25 cellular contexts compared by ENCODE assay signal in the genomic region with DNA sequence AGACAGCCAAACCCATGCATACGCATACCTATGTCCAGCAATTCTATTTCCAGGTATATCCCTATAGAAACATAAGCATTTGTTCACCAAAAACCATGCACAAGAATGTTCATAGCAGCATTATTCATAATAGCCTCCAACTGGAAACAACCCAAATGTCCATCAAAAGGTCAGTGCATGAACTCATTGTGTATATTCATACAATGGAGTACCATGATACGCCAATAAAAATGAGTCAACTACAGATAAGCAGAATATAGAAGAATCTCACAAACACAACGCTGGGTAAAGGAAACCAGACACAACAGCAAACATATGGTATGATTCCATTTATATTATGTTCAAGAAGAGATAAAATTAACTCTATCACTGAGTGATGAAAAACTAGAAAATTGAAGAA. TPM values are rescaled to one million over a fixed set of nuclear protein-coding genes. Genes with fewer than 3 reads are reported as not detected.
DNase-seq lines count a peak whose midpoint lies in the region; ATAC-seq, FAIRE-seq and TF ChIP-seq lines count a peak whose summit lies in the region.
"Had no signal": no experiment of that assay in that cellular context is flagged by ENCODE, and none has a peak within 500 bp of the region (broad histone marks: within the 10 kb centered on the region; RNA-seq: fewer than 3 reads in every experiment).

No MANE protein-coding gene starts in this region.

- H3K27ac Mint-ChIP-seq in stimulated activated memory B cell treated with anti-CD40 and anti-IgM and Interleukin-4, amounts not matched to agents 10 μg/mL and 1 μg/mL and 100 μg/mL, for 72 hours = peak overlapping the region; percentile 5
- H3K27ac Mint-ChIP-seq: CD8-positive, alpha-beta T cell; HFFc6; WTC11 had no signal

- intact Hi-C loops in left colon (cut with DNase I, micrococcal nuclease) = no loop called here
- intact Hi-C loops in kidney (cut with DNase I) = no loop called here

- H3K4me1 ChIP-seq in kidney (ENCODE audit: control insufficient read depth in 1 of 2, insufficient read depth in 1 of 2, low read depth in 1 of 2, low read length in 2 of 2) = no peaks in the 10 kb centered on the region
- H3K4me1 ChIP-seq: parathyroid adenoma, right lobe of liver had no signal

- ATAC-seq in left colon = peak; percentile 35
- no peak for ATAC-seq in stimulated activated memory B cell treated with anti-CD40 and anti-IgM and Interleukin-4, amounts not matched to agents 10 μg/mL and 1 μg/mL and 100 μg/mL, for 72 hours
- ATAC-seq in HG02642 (IDR thresholded peaks at IDR 0.05; ENCODE audit: poor library complexity, unreplicated experiment) = no peak
- ATAC-seq: CD8-positive, alpha-beta T cell; right lobe of liver; stimulated activated naive CD8-positive, alpha-beta T cell treated with anti-CD3 and anti-CD28 coated beads, Interleukin-15, Interleukin-2, amounts not matched to agents 100 U/mL and 50 U/mL, for 24 hours; WTC11 had no signal

- H3K4me3 Mint-ChIP-seq in stimulated activated memory B cell treated with anti-CD40 and anti-IgM and Interleukin-4, amounts not matched to agents 10 μg/mL and 1 μg/mL and 100 μg/mL, for 72 hours = no peak overlapping the region
- H3K4me3 Mint-ChIP-seq: CD8-positive, alpha-beta T cell; HFFc6; WTC11 had no signal

- peaks cover 43% of the 10 kb centered on the region for H3K4me1 Mint-ChIP-seq in stimulated activated memory B cell treated with anti-CD40 and anti-IgM and Interleukin-4, amounts not matched to agents 10 μg/mL and 1 μg/mL and 100 μg/mL, for 72 hours

- TF ChIP-seq CTCF in cardiac fibroblast (IDR thresholded peaks at IDR 0.05; ENCODE audit: low read depth, low read length) = no peak
- TF ChIP-seq CTCF in kidney (IDR thresholded peaks at IDR 0.05; ENCODE audit: borderline replicate concordance, extremely low read depth, insufficient read depth) = no peak

- no peaks in the 10 kb centered on the region; the same call in 1 of the 2 replicates for H3K27me3 ChIP-seq in H7 (ENCODE audit: control insufficient read depth, insufficient read depth, low read length)
- H3K27me3 ChIP-seq: MG63, right lobe of liver had no signal

- H3K9me3 Mint-ChIP-seq in stimulated activated memory B cell treated with anti-CD40 and anti-IgM and Interleukin-4, amounts not matched to agents 10 μg/mL and 1 μg/mL and 100 μg/mL, for 72 hours = peaks cover 2% of the 10 kb centered on the region
- H3K9me3 Mint-ChIP-seq: CD8-positive, alpha-beta T cell had no signal

- H3K27me3 Mint-ChIP-seq in stimulated activated memory B cell treated with anti-CD40 and anti-IgM and Interleukin-4, amounts not matched to agents 10 μg/mL and 1 μg/mL and 100 μg/mL, for 72 hours = no peaks in the 10 kb centered on the region
- H3K27me3 Mint-ChIP-seq: naive B cell had no signal

- peaks cover 21% of the 10 kb centered on the region for H3K36me3 Mint-ChIP-seq in stimulated activated memory B cell treated with anti-CD40 and anti-IgM and Interleukin-4, amounts not matched to agents 10 μg/mL and 1 μg/mL and 100 μg/mL, for 72 hours
- H3K36me3 Mint-ChIP-seq: naive B cell had no signal

- H3K9me3 ChIP-seq in kidney (ENCODE audit: control insufficient read depth in 1 of 2, low read length in 2 of 2) = no peaks in the 10 kb centered on the region
- H3K9me3 ChIP-seq: right lobe of liver had no signal

- H3K36me3 ChIP-seq in H7 (replicated peaks; ENCODE audit: control insufficient read depth, insufficient read depth, low read length) = peaks cover 2% of the 10 kb centered on the region
- H3K36me3 ChIP-seq in kidney (ENCODE audit: control insufficient read depth in 1 of 2, insufficient read depth in 2 of 2, low read length in 2 of 2) = peaks cover 2 to 6% of the 10 kb centered on the region in 2 donors

- no peak for FAIRE-seq in kidney (lab: Jason Lieb, UNC)
- FAIRE-seq: endometrium had no signal

- H3K27ac ChIP-seq in kidney (ENCODE audit: low read depth in 2 of 2, low read length in 2 of 2) = no peak overlapping the region
- H3K27ac ChIP-seq: parathyroid adenoma, right lobe of liver had no signal

- DNase-seq in M059J (ENCODE audit: low read depth) (peak; percentile 57), cardiac fibroblast (ENCODE audit: low read depth in 2 of 2) (peak; percentile 53 to 84), left colon (no peak), H7 (no peak), kidney (no peak)
- DNase-seq: activated CD4-positive, alpha-beta T cell treated with anti-CD3 and anti-CD28 coated beads, Interleukin-2, amount 50 U/mL, for 4 hours; activated CD8-positive, alpha-beta memory T cell treated with anti-CD3 and anti-CD28 coated beads, Interleukin-2, amount 50 U/mL, for 48 hours; activated effector memory CD4-positive, alpha-beta T cell treated with Interleukin-2 at 50 U/mL for 16 hours; CD8-positive, alpha-beta T cell; HFFc6; kidney glomerular epithelial cell; MG63; naive B cell; NCI-H1417 treated with DMSO at 0.1 percent for 48 hours; NCI-H446; right lobe of liver; SHP77; stimulated activated CD4-positive, alpha-beta T cell treated with anti-CD3 and anti-CD28 coated beads, Interleukin-4, amount 100 ng/mL, for 4 hours; stimulated activated naive CD8-positive, alpha-beta T cell treated with anti-CD3 and anti-CD28 coated beads, Interleukin-15, Interleukin-2, amounts not matched to agents 100 U/mL and 50 U/mL, for 24 hours; T-helper 9 cell had no signal

- no peak overlapping the region for H3K9ac ChIP-seq in kidney (ENCODE audit: low read length in 2 of 2)
- H3K9ac ChIP-seq: parathyroid adenoma had no signal

- H3K4me3 ChIP-seq in cardiac fibroblast (replicated peaks in 1 of 2; ENCODE audit: low read depth in 2 of 2, low read length in 2 of 2) (no peak overlapping the region), H7 (ENCODE audit: insufficient read depth, low read depth, low read length) (no peak overlapping the region), kidney (ENCODE audit: low read length in 2 of 2) (no peak overlapping the region)
- H3K4me3 ChIP-seq: MG63, right lobe of liver had no signal

RNA-seq across cellular contexts. Expression of a gene that starts 23.8 kb away (rescaled TPM):
- 27.5 and 43.8 TPM in 2 replicates for total RNA-seq in M059J (2014; rRNA removed; shearing (Covaris generic))
- total RNA-seq in left colon = 10 to 100 TPM; 20.5 to 42.2 TPM
- 58.0 and 63.6 TPM in 2 replicates for total RNA-seq in H7 (2014; rRNA removed; shearing (Covaris generic))
- total RNA-seq in kidney = 26.1 TPM
- 36.3 TPM for polyA plus RNA-seq in kidney (ENCODE audit: insufficient read depth, low read depth, low replicate concordance)

RNA-seq across cellular contexts. Expression of a gene that starts 26.4 kb away (rescaled TPM):
- total RNA-seq in M059J (2014; rRNA removed; shearing (Covaris generic)) = 6.4 and 12.1 TPM in 2 replicates
- 1 to 10 TPM; 8.1 to 8.7 TPM for total RNA-seq in left colon
- total RNA-seq in H7 (2014; rRNA removed; shearing (Covaris generic)) = 14.6 and 16.1 TPM in 2 replicates
- total RNA-seq in kidney = 11.6 TPM
- 2.6 TPM for polyA plus RNA-seq in kidney (ENCODE audit: insufficient read depth, low read depth, low replicate concordance)

RNA-seq across cellular contexts. Expression of a gene that starts 48.7 kb away (rescaled TPM):
- total RNA-seq in M059J (2014; rRNA removed; shearing (Covaris generic)) = 32.7 and 34.8 TPM in 2 replicates
- total RNA-seq in left colon = 10 to 100 TPM; 40.9 to 43.3 TPM
- 29.1 and 40.4 TPM in 2 replicates for total RNA-seq in H7 (2014; rRNA removed; shearing (Covaris generic))
- 39.2 TPM for total RNA-seq in kidney
- polyA plus RNA-seq in kidney (ENCODE audit: insufficient read depth, low read depth, low replicate concordance) = 57.3 TPM

Comparison
In these comparisons a context has a peak if more than half of its experiments do, and no peak if none do; other contexts are left out.
1. DNase-seq: peak in M059J (single experiment) and cardiac fibroblast (2 of 2); none in left colon (0 of 2), H7 (single experiment) and kidney (single experiment).